In the genomic region with DNA sequence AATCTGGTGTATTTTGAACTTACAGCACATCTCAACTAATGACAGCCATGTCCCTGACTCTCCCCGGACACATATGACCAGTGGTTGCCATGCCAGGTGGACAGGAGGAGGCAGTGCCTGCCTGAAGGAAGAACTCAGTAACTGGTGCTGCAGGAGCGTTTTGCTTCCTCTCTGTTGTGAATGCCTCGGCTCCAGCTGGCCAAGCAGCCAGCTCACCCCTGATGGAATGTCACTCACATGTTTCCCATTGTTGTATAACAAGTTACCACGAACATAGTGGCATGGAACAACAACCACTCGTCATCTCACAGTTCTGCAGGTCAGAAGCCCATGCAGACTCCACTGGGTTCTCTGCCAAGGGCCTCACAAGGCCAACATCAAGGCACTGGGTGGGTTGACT, we compare ENCODE assay signal across 12 cellular contexts.
A peak's percentile ranks its signal among the peaks of the same experiment; 100 is the strongest.
DNase-seq lines count a peak whose midpoint lies in the region; ATAC-seq, FAIRE-seq and TF ChIP-seq lines count a peak whose summit lies in the region.
"Had no signal": no experiment of that assay in that cellular context is flagged by ENCODE, and none has a peak within 500 bp of the region (broad histone marks: within the 10 kb centered on the region; RNA-seq: fewer than 3 reads in every experiment).

No MANE protein-coding gene starts in this region.

- no peak overlapping the region for H3K4me3 ChIP-seq in retinal pigment epithelial cell (ENCODE audit: low read length)

- no peak for FAIRE-seq in RCC 7860 (lab: Jason Lieb, UNC)
- FAIRE-seq: GM19239 had no signal

- DNase-seq in ELR (ENCODE audit: low read depth), result peak; percentile 71
- DNase-seq in RCC 7860 (ENCODE audit: low spot score), result peak; percentile 48
- peak; percentile 58 for DNase-seq in fibroblast of peridontal ligament (ENCODE audit: extremely low read depth)
- peak; percentile 4 for DNase-seq in retinal pigment epithelial cell (ENCODE audit: low read depth)
- no peak for DNase-seq in NCI-H774 (lab: John Stamatoyannopoulos, UW)
- DNase-seq: activated CD4-positive, alpha-beta T cell treated with anti-CD3 and anti-CD28 coated beads for 36 hours; activated naive CD4-positive, alpha-beta T cell treated with anti-CD3 and anti-CD28 coated beads, Interleukin-2, amount 50 U/mL, for 16 hours; NCI-H187 treated with DMSO at 0.1 percent for 48 hours had no signal

- ATAC-seq in GM21737 (IDR thresholded peaks at IDR 0.05; ENCODE audit: unreplicated experiment) (no peak), GM21447 (IDR thresholded peaks at IDR 0.05; ENCODE audit: unreplicated experiment) (no peak), HG02798 (IDR thresholded peaks at IDR 0.05; ENCODE audit: poor library complexity, unreplicated experiment) (no peak)
- ATAC-seq: activated CD4-positive, alpha-beta T cell treated with anti-CD3 and anti-CD28 coated beads for 36 hours had no signal

- TF ChIP-seq CTCF in retinal pigment epithelial cell (conservative IDR thresholded peaks at IDR 0.05; ENCODE audit: low read depth, low read length), result no peak
